28 cellular contexts compared by ENCODE assay signal in the genomic region with DNA sequence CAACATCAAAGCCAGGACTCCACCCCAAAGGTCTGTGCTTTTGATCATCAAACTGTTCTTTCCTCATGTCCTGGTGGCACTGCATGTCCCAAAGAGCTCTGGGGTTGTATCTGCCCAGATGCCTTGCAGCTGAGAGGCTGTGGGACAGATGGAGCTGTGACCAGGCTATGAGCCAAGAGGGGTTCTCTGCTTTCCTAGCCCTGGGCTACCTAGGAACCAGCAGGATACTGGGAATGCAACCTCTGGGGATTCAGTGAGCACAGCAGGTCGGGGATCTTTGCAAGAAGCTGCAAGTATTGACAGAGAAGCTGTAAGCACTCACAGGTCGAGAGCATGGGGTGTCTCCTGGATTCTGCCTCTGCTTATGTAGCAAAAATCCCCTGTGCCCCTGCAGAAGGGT.
DNase-seq lines count a peak whose midpoint lies in the region; TF ChIP-seq lines count a peak whose summit lies in the region.
"Had no signal": no experiment of that assay in that cellular context is flagged by ENCODE, and none has a peak within 500 bp of the region (broad histone marks: within the 10 kb centered on the region; RNA-seq: fewer than 3 reads in every experiment).

No MANE protein-coding gene starts in this region.

- no peak for TF ChIP-seq CTCF in chondrocyte (IDR thresholded peaks at IDR 0.05)

- CTCF ChIA-PET in activated naive CD4-positive, alpha-beta T cell treated with anti-CD3 and anti-CD28 coated beads, Interleukin-2, amount 10 ng/mL, durations not matched to agents 7 days and 5 days (lab: Charles Lee): interaction anchor here (1.5 kb wide), 1 partner anchor 16 kb away, joined by 4 read pairs; no protein-coding TSS in a partner anchor

- DNase-seq in ELF-1 (ENCODE audit: low read depth, low spot score): peak; percentile 50
- DNase-seq in NCI-H1694 treated with DMSO at 0.1 percent for 48 hours (lab: John Stamatoyannopoulos, UW): peak; percentile 92
- peak; percentile 86 for DNase-seq in NCI-H82 (lab: John Stamatoyannopoulos, UW)
- DNase-seq in activated naive CD4-positive, alpha-beta T cell treated with anti-CD3 and anti-CD28 coated beads, Interleukin-2, amount 10 ng/mL, durations not matched to agents 7 days and 5 days: no peak
- DNase-seq in activated naive CD4-positive, alpha-beta T cell (lab: John Stamatoyannopoulos, UW): no peak
- no peak for DNase-seq in chondrocyte (ENCODE audit: low spot score)
- DNase-seq in AG08395 (ENCODE audit: low spot score): no peak
- DNase-seq: activated CD4-positive, alpha-beta memory T cell treated with anti-CD3 and anti-CD28 coated beads, Interleukin-2, amount 10 ng/mL, durations not matched to agents 7 days and 5 days; activated CD4-positive, CD25-positive, alpha-beta regulatory T cell treated with anti-CD3 and anti-CD28 coated beads, Interleukin-2, amount 50 U/mL, for 72 hours; activated naive CD8-positive, alpha-beta T cell treated with anti-CD3 and anti-CD28 coated beads, Interleukin-2, amount 10 ng/mL, durations not matched to agents 7 days and 5 days; C1 segment of cervical spinal cord; Caco-2; caudate nucleus; dorsolateral prefrontal cortex; hippocampal formation; IMR-90; left ventricle myocardium superior; midbrain; naive thymus-derived CD4-positive, alpha-beta T cell; NCI-H2029 treated with DMSO at 0.1 percent for 48 hours; occipital lobe; RPMI8226; stimulated activated CD4-positive, alpha-beta T cell treated with anti-CD3 and anti-CD28 coated beads, Interleukin-15, amount 100 ng/mL, for 24 hours; stimulated activated naive B cell treated with anti-CD40 and anti-IgM and Interleukin-4, amounts not matched to agents 10 μg/mL and 1 μg/mL and 100 μg/mL, for 72 hours had no signal

- H3K9me3 ChIP-seq in iPS-20b (ENCODE audit: insufficient read depth, low read depth, low read length): no peaks in the 10 kb centered on the region
- H3K9me3 ChIP-seq: ascending aorta, Caco-2, gastroesophageal sphincter had no signal

- H3K9me3 Mint-ChIP-seq in activated naive CD4-positive, alpha-beta T cell treated with anti-CD3 and anti-CD28 coated beads, Interleukin-2, amount 10 ng/mL, durations not matched to agents 7 days and 5 days: no peaks in the 10 kb centered on the region
- no peaks in the 10 kb centered on the region for H3K9me3 Mint-ChIP-seq in chondrocyte (ENCODE audit: low read depth)
- H3K9me3 Mint-ChIP-seq: activated CD4-positive, alpha-beta memory T cell treated with anti-CD3 and anti-CD28 coated beads, Interleukin-2, amount 10 ng/mL, durations not matched to agents 7 days and 5 days; activated naive CD8-positive, alpha-beta T cell treated with anti-CD3 and anti-CD28 coated beads, Interleukin-2, amount 10 ng/mL, durations not matched to agents 7 days and 5 days; activated T-helper 2 cell treated with anti-CD3 and anti-CD28 coated beads, Interferon-gamma antibody, Interleukin-2, Interleukin-4, amounts not matched to agents 10 μg/mL and 5 μg/mL and 100 μg/mL, durations not matched to agents 14 hours and 24 hours and 36 hours; naive thymus-derived CD4-positive, alpha-beta T cell; stimulated activated naive B cell treated with anti-CD40 and anti-IgM and Interleukin-4, amounts not matched to agents 10 μg/mL and 1 μg/mL and 100 μg/mL, for 72 hours had no signal

- no peak overlapping the region for H3K27ac ChIP-seq in iPS-20b (ENCODE audit: low read length)
- H3K27ac ChIP-seq: ascending aorta, dorsolateral prefrontal cortex, gastroesophageal sphincter had no signal

- H3K4me3 Mint-ChIP-seq in activated naive CD4-positive, alpha-beta T cell treated with anti-CD3 and anti-CD28 coated beads, Interleukin-2, amount 10 ng/mL, durations not matched to agents 7 days and 5 days: no peak overlapping the region
- no peak overlapping the region for H3K4me3 Mint-ChIP-seq in chondrocyte (ENCODE audit: unreplicated experiment)
- H3K4me3 Mint-ChIP-seq: activated CD4-positive, alpha-beta memory T cell treated with anti-CD3 and anti-CD28 coated beads, Interleukin-2, amount 10 ng/mL, durations not matched to agents 7 days and 5 days; activated naive CD8-positive, alpha-beta T cell treated with anti-CD3 and anti-CD28 coated beads, Interleukin-2, amount 10 ng/mL, durations not matched to agents 7 days and 5 days; naive thymus-derived CD4-positive, alpha-beta T cell; stimulated activated naive B cell treated with anti-CD40 and anti-IgM and Interleukin-4, amounts not matched to agents 10 μg/mL and 1 μg/mL and 100 μg/mL, for 72 hours had no signal

- H3K4me3 ChIP-seq in iPS-20b (ENCODE audit: low read length): peak overlapping the region; percentile 27
- H3K4me3 ChIP-seq: ascending aorta, dorsolateral prefrontal cortex, gastroesophageal sphincter had no signal

- no peaks in the 10 kb centered on the region; the same call in 1 of the 2 replicates for H3K27me3 ChIP-seq in iPS-20b (ENCODE audit: insufficient read depth, low read length)
- H3K27me3 ChIP-seq: ascending aorta had no signal

- H3K36me3 Mint-ChIP-seq in activated naive CD4-positive, alpha-beta T cell treated with anti-CD3 and anti-CD28 coated beads, Interleukin-2, amount 10 ng/mL, durations not matched to agents 7 days and 5 days: no peaks in the 10 kb centered on the region
- H3K36me3 Mint-ChIP-seq in chondrocyte (ENCODE audit: low read depth): no peaks in the 10 kb centered on the region
- H3K36me3 Mint-ChIP-seq: activated naive CD8-positive, alpha-beta T cell treated with anti-CD3 and anti-CD28 coated beads, Interleukin-2, amount 10 ng/mL, durations not matched to agents 7 days and 5 days; naive thymus-derived CD4-positive, alpha-beta T cell; stimulated activated naive B cell treated with anti-CD40 and anti-IgM and Interleukin-4, amounts not matched to agents 10 μg/mL and 1 μg/mL and 100 μg/mL, for 72 hours had no signal

- no peaks in the 10 kb centered on the region for H3K36me3 ChIP-seq in iPS-20b (ENCODE audit: insufficient read depth, low read depth, low read length)
- H3K36me3 ChIP-seq: ascending aorta, gastroesophageal sphincter had no signal

- H3K4me1 Mint-ChIP-seq in activated naive CD4-positive, alpha-beta T cell treated with anti-CD3 and anti-CD28 coated beads, Interleukin-2, amount 10 ng/mL, durations not matched to agents 7 days and 5 days: no peaks in the 10 kb centered on the region
- H3K4me1 Mint-ChIP-seq in chondrocyte (ENCODE audit: low read depth): no peaks in the 10 kb centered on the region
- H3K4me1 Mint-ChIP-seq: activated CD4-positive, alpha-beta memory T cell treated with anti-CD3 and anti-CD28 coated beads, Interleukin-2, amount 10 ng/mL, durations not matched to agents 7 days and 5 days; activated naive CD8-positive, alpha-beta T cell treated with anti-CD3 and anti-CD28 coated beads, Interleukin-2, amount 10 ng/mL, durations not matched to agents 7 days and 5 days; naive thymus-derived CD4-positive, alpha-beta T cell; stimulated activated naive B cell treated with anti-CD40 and anti-IgM and Interleukin-4, amounts not matched to agents 10 μg/mL and 1 μg/mL and 100 μg/mL, for 72 hours had no signal

- H3K27ac Mint-ChIP-seq in activated naive CD4-positive, alpha-beta T cell treated with anti-CD3 and anti-CD28 coated beads, Interleukin-2, amount 10 ng/mL, durations not matched to agents 7 days and 5 days: no peak overlapping the region
- no peak overlapping the region for H3K27ac Mint-ChIP-seq in chondrocyte (ENCODE audit: unreplicated experiment)
- H3K27ac Mint-ChIP-seq: activated CD4-positive, alpha-beta memory T cell treated with anti-CD3 and anti-CD28 coated beads, Interleukin-2, amount 10 ng/mL, durations not matched to agents 7 days and 5 days; activated naive CD8-positive, alpha-beta T cell treated with anti-CD3 and anti-CD28 coated beads, Interleukin-2, amount 10 ng/mL, durations not matched to agents 7 days and 5 days; activated T-helper 2 cell treated with anti-CD3 and anti-CD28 coated beads, Interferon-gamma antibody, Interleukin-2, Interleukin-4, amounts not matched to agents 10 μg/mL and 5 μg/mL and 100 μg/mL, durations not matched to agents 14 hours and 24 hours and 36 hours; stimulated activated naive B cell treated with anti-CD40 and anti-IgM and Interleukin-4, amounts not matched to agents 10 μg/mL and 1 μg/mL and 100 μg/mL, for 72 hours had no signal

- H3K4me1 ChIP-seq in iPS-20b (ENCODE audit: insufficient read depth, low read length): peaks cover 24% of the 10 kb centered on the region; the same call in 1 of the 2 replicates
- H3K4me1 ChIP-seq: ascending aorta, Caco-2, gastroesophageal sphincter had no signal

- no peak overlapping the region for H3K9ac ChIP-seq in iPS-20b (ENCODE audit: low read depth, low read length)

- peaks cover 26% of the 10 kb centered on the region for H3K27me3 Mint-ChIP-seq in activated naive CD4-positive, alpha-beta T cell treated with anti-CD3 and anti-CD28 coated beads, Interleukin-2, amount 10 ng/mL, durations not matched to agents 7 days and 5 days
- peaks cover 43% of the 10 kb centered on the region for H3K27me3 Mint-ChIP-seq in chondrocyte (ENCODE audit: low read depth)

Comparison
In these comparisons a context has a peak if more than half of its experiments do, and no peak if none do; other contexts are left out.
1. DNase-seq: peak in ELF-1 (single experiment), NCI-H1694 treated with DMSO at 0.1 percent for 48 hours (single experiment) and NCI-H82 (single experiment); none in activated naive CD4-positive, alpha-beta T cell treated with anti-CD3 and anti-CD28 coated beads, Interleukin-2, amount 10 ng/mL, durations not matched to agents 7 days and 5 days (single experiment), activated naive CD4-positive, alpha-beta T cell (0 of 4), chondrocyte (single experiment) and AG08395 (single experiment).